8 cellular contexts compared by ENCODE assay signal in genomic region chr4:15004701-15005301, GRCh38. TPM values are rescaled to one million over a fixed set of nuclear protein-coding genes. Genes with fewer than 3 reads are reported as not detected.
DNase-seq lines count a peak whose midpoint lies in the region; ATAC-seq, FAIRE-seq and TF ChIP-seq lines count a peak whose summit lies in the region.

No MANE protein-coding gene starts in this region.

- peak overlapping the region; percentile 75 for H3K4me3 Mint-ChIP-seq in endodermal cell

- peak overlapping the region; percentile 95 for H3K4me3 ChIP-seq in endodermal cell (ENCODE audit: low read length)

- no peak for ATAC-seq in GM19023 (IDR thresholded peaks at IDR 0.05; ENCODE audit: unreplicated experiment)

- WGBS in endodermal cell (ENCODE audit: insufficient coverage in 1 of 2, insufficient read length in 1 of 2), 2 experiments, result 0% methylated on average over 1 to 46 of the region's 46 CpGs

- no peak for TF ChIP-seq CTCF in 22Rv1 (IDR thresholded peaks at IDR 0.05)
- TF ChIP-seq CTCF in endodermal cell (conservative IDR thresholded peaks at IDR 0.05), result no peak

- peaks cover 18% of the 10 kb centered on the region for H3K4me1 Mint-ChIP-seq in endodermal cell

- H3K9me3 ChIP-seq in endodermal cell (ENCODE audit: control insufficient read depth, low read length), result no peaks in the 10 kb centered on the region

- no peaks in the 10 kb centered on the region for H3K4me1 ChIP-seq in endodermal cell (ENCODE audit: control insufficient read depth, insufficient read depth, low read length)

- peak overlapping the region; percentile 44 for H3K9ac ChIP-seq in endodermal cell (ENCODE audit: extremely low read depth, low read length, poor library complexity, severe bottlenecking)

- no peak overlapping the region for H3K27ac Mint-ChIP-seq in endodermal cell

- no peak for DNase-seq in GM18507 (ENCODE audit: extremely low spot score, insufficient read length, low read depth)
- peak; percentile 17 for DNase-seq in NCI-H146 treated with DMSO at 0.1 percent for 48 hours (lab: John Stamatoyannopoulos, UW; ENCODE audit: unreplicated experiment)
- DNase-seq in activated CD8-positive, alpha-beta memory T cell treated with anti-CD3 and anti-CD28 coated beads, Interleukin-2, amount 50 U/mL, for 4 hours, result peak; percentile 28
- DNase-seq in endodermal cell, result peak; percentile 71
- DNase-seq in mesenteric fat pad (ENCODE audit: low spot score), result peak; percentile 93
- DNase-seq in stimulated activated CD8-positive, alpha-beta memory T cell treated with anti-CD3 and anti-CD28 coated beads, Interleukin-2, amount 100 ng/mL, for 1 hour (ENCODE audit: low read depth in 2 of 2), result peak; percentile 3 to 12

- peaks cover 11% of the 10 kb centered on the region for H3K36me3 Mint-ChIP-seq in endodermal cell (ENCODE audit: low read depth)

- FAIRE-seq in GM18507 (lab: Jason Lieb, UNC), result peak; percentile 87

- peaks cover 8% of the 10 kb centered on the region for H3K27me3 Mint-ChIP-seq in endodermal cell (ENCODE audit: insufficient read depth)

- peaks cover 15% of the 10 kb centered on the region for H3K36me3 ChIP-seq in endodermal cell (ENCODE audit: control insufficient read depth, insufficient read depth, low read length)

- peak overlapping the region; percentile 93 for H3K27ac ChIP-seq in 22Rv1
- H3K27ac ChIP-seq in endodermal cell (ENCODE audit: low read depth, low read length), result no peak overlapping the region

- peaks cover 16% of the 10 kb centered on the region for H3K27me3 ChIP-seq in endodermal cell (ENCODE audit: control insufficient read depth, insufficient read depth, low read length, poor library complexity, severe bottlenecking)

- no peaks in the 10 kb centered on the region for H3K9me3 Mint-ChIP-seq in endodermal cell

RNA-seq across cellular contexts. Expression of gene CPEB2, which starts 2.5 kb away (rescaled TPM):
- total RNA-seq in endodermal cell, result 1 to 10 TPM; 4.8 to 8.6 TPM
- 4.3 TPM for polyA plus RNA-seq in endodermal cell (2013, experiment 1 of 2)
- polyA plus RNA-seq in endodermal cell (2013, experiment 2 of 2), result 3.4 TPM
- 23.1 TPM for total RNA-seq in mesenteric fat pad
